16 cellular contexts compared by ENCODE assay signal in genomic region chr18:58228762-58229161, GRCh38.
A peak's percentile ranks its signal among the peaks of the same experiment; 100 is the strongest.
DNase-seq lines count a peak whose midpoint lies in the region; ATAC-seq and TF ChIP-seq lines count a peak whose summit lies in the region.
"Had no signal": no experiment of that assay in that cellular context is flagged by ENCODE, and none has a peak within 500 bp of the region (broad histone marks: within the 10 kb centered on the region; RNA-seq: fewer than 3 reads in every experiment).

No MANE protein-coding gene starts in this region.

- H2AFZ ChIP-seq in GM23338: no peak overlapping the region

- no peak overlapping the region for H3K4me3 Mint-ChIP-seq in GM23338
- H3K4me3 Mint-ChIP-seq in naive thymus-derived CD8-positive, alpha-beta T cell: no peak overlapping the region

- peaks cover 8% of the 10 kb centered on the region for H3K36me3 Mint-ChIP-seq in GM23338 (ENCODE audit: low read depth)
- H3K36me3 Mint-ChIP-seq in naive thymus-derived CD8-positive, alpha-beta T cell: peaks cover 0 to 2% (median 0%) of the 10 kb centered on the region in 3 donors

- no peaks in the 10 kb centered on the region for H3K9me2 ChIP-seq in GM23338 (ENCODE audit: insufficient read depth)

- H3F3A ChIP-seq in GM23338 (replicated peaks; ENCODE audit: low read depth): no peaks in the 10 kb centered on the region

- H3K36me3 ChIP-seq in GM23338 (ENCODE audit: insufficient read depth) (no peaks in the 10 kb centered on the region), WERI-Rb-1 (peaks cover 4% of the 10 kb centered on the region), iPS-18a (ENCODE audit: control insufficient read depth, low read depth, low read length) (no peaks in the 10 kb centered on the region)

- peak overlapping the region; percentile 27; the same call in 1 of the 2 replicates for H3K4me2 ChIP-seq in GM23338

- no peaks in the 10 kb centered on the region for H3K9me3 ChIP-seq in WERI-Rb-1 (ENCODE audit: severe bottlenecking)
- no peaks in the 10 kb centered on the region for H3K9me3 ChIP-seq in iPS-18a (ENCODE audit: control insufficient read depth, low read depth, low read length)

- TF ChIP-seq CTCF in GM23338 (conservative IDR thresholded peaks at IDR 0.05; ENCODE audit: low read depth in 2 of 2) (no peak), WERI-Rb-1 (IDR thresholded peaks at IDR 0.05; ENCODE audit: low read depth, low read length) (no peak)

- H3K4me3 ChIP-seq in GM23338: no peak overlapping the region
- no peak overlapping the region for H3K4me3 ChIP-seq in WERI-Rb-1 (ENCODE audit: low read depth, low read length)
- peak overlapping the region; percentile 23 for H3K4me3 ChIP-seq in iPS-18a (ENCODE audit: low read length)

- peak; percentile 84 for ATAC-seq in GM23338
- no peak for ATAC-seq in naive thymus-derived CD8-positive, alpha-beta T cell
- ATAC-seq in HG02840 (IDR thresholded peaks at IDR 0.05; ENCODE audit: low FRiP score, unreplicated experiment): no peak
- ATAC-seq: Panc1 had no signal

- no peaks in the 10 kb centered on the region for H3K27me3 ChIP-seq in GM23338 (ENCODE audit: insufficient read depth)
- no peaks in the 10 kb centered on the region for H3K27me3 ChIP-seq in WERI-Rb-1 (ENCODE audit: insufficient read depth, low read depth, severe bottlenecking)
- no peaks in the 10 kb centered on the region for H3K27me3 ChIP-seq in iPS-18a (ENCODE audit: control insufficient read depth, insufficient read depth, low read length)

- peak overlapping the region; percentile 82 for H3K27ac Mint-ChIP-seq in GM23338
- no peak overlapping the region for H3K27ac Mint-ChIP-seq in naive thymus-derived CD8-positive, alpha-beta T cell

- no peaks in the 10 kb centered on the region; the same call in 2 of the 3 replicates for H3K9me3 Mint-ChIP-seq in GM23338
- peaks cover 0 to 6% (median 1%) of the 10 kb centered on the region in 9 donors for H3K9me3 Mint-ChIP-seq in naive thymus-derived CD8-positive, alpha-beta T cell

- no peaks in the 10 kb centered on the region for H4K20me1 ChIP-seq in GM23338 (replicated peaks; ENCODE audit: insufficient read depth)

- peaks cover 78% of the 10 kb centered on the region for H3K4me1 Mint-ChIP-seq in GM23338
- peaks cover 0 to 17% (median 1%) of the 10 kb centered on the region in 4 donors for H3K4me1 Mint-ChIP-seq in naive thymus-derived CD8-positive, alpha-beta T cell

- peaks cover 2% of the 10 kb centered on the region for H3K27me3 Mint-ChIP-seq in GM23338 (ENCODE audit: insufficient read depth, low read depth, poor library complexity)
- peaks cover 0 to 1% (median 0%) of the 10 kb centered on the region in 5 donors for H3K27me3 Mint-ChIP-seq in naive thymus-derived CD8-positive, alpha-beta T cell

- H3K4me1 ChIP-seq in GM23338 (ENCODE audit: insufficient read depth): peaks cover 66% of the 10 kb centered on the region
- peaks cover 48% of the 10 kb centered on the region for H3K4me1 ChIP-seq in iPS-18a (ENCODE audit: control insufficient read depth, low read depth, low read length)

- DNase-seq in GM23338 (ENCODE audit: low spot score) (peak; percentile 72), WERI-Rb-1 (no peak), putamen (ENCODE audit: low spot score) (peak; percentile 68), SK-N-DZ (ENCODE audit: low spot score) (no peak), DMS 273 treated with DMSO at 0.1 percent for 48 hours (lab: John Stamatoyannopoulos, UW) (no peak)
- no peak for DNase-seq in naive thymus-derived CD8-positive, alpha-beta T cell
- DNase-seq: DMS79, IMR-90, Kasumi-1, NCI-H1105 treated with DMSO at 0.1 percent for 48 hours, NCI-H187 treated with DMSO at 0.1 percent for 48 hours, NCI-H774, SHP77 treated with DMSO at 0.1 percent for 48 hours had no signal

- H3K79me2 ChIP-seq in GM23338 (replicated peaks; ENCODE audit: insufficient read depth): peaks cover 94% of the 10 kb centered on the region

- POLR2A ChIA-PET in naive thymus-derived CD8-positive, alpha-beta T cell (lab: Charles Lee): no interaction called here

- H3K27ac ChIP-seq in GM23338 (ENCODE audit: low read depth) (peak overlapping the region; percentile 16; the same call in 1 of the 2 replicates), WERI-Rb-1 (peak overlapping the region; percentile 46), iPS-18a (ENCODE audit: low read length) (no peak overlapping the region)

- H3K9ac ChIP-seq in iPS-18a (ENCODE audit: low read length): peak overlapping the region; percentile 16

TF ChIP-seq in GM23338, 12 proteins besides CTCF, POLR2A, EP300 and RAD21:
- no peak for TF ChIP-seq JUNB (IDR thresholded peaks at IDR 0.05; ENCODE audit: unreplicated experiment)
- TF ChIP-seq CREB1 (CRISPR knock-in tag; IDR thresholded peaks at IDR 0.05; ENCODE audit: low read depth): no peak
- TF ChIP-seq STAT1 (IDR thresholded peaks at IDR 0.05; ENCODE audit: unreplicated experiment): no peak
- TF ChIP-seq ZNF331 (CRISPR knock-in tag; IDR thresholded peaks at IDR 0.05; ENCODE audit: low read depth): no peak
- no peak for TF ChIP-seq EZH2 (IDR thresholded peaks at IDR 0.05; ENCODE audit: low read depth, unreplicated experiment)
- TF ChIP-seq NANOG (IDR thresholded peaks at IDR 0.05; ENCODE audit: borderline replicate concordance): no peak
- TF ChIP-seq ZNF462 (CRISPR knock-in tag; IDR thresholded peaks at IDR 0.05): no peak
- no peak for TF ChIP-seq ZNF114 (CRISPR knock-in tag; IDR thresholded peaks at IDR 0.05)
- no peak for TF ChIP-seq POLR2AphosphoS5 (IDR thresholded peaks at IDR 0.05; ENCODE audit: low read depth)
- TF ChIP-seq EZH2phosphoT487 (IDR thresholded peaks at IDR 0.05; ENCODE audit: unreplicated experiment): no peak
TF ChIP-seq in GM23338: peak in this region for 0.

Comparison
In these comparisons a context has a peak if more than half of its experiments do, and no peak if none do; other contexts are left out.
1. DNase-seq: peak in GM23338 (single experiment) and putamen (single experiment); none in WERI-Rb-1 (single experiment), SK-N-DZ (single experiment), DMS 273 treated with DMSO at 0.1 percent for 48 hours (single experiment) and naive thymus-derived CD8-positive, alpha-beta T cell (0 of 10).